ENCODE assay signal across 11 cellular contexts in genomic region chr19:40312533-40312932, GRCh38.
"Had no signal": no experiment of that assay in that cellular context is flagged by ENCODE, and none has a peak within 500 bp of the region (broad histone marks: within the 10 kb centered on the region; RNA-seq: fewer than 3 reads in every experiment).

No MANE protein-coding gene starts in this region.

- H3K4me3 Mint-ChIP-seq: activated naive CD4-positive, alpha-beta T cell treated with anti-CD3 and anti-CD28 coated beads, Interleukin-2, amount 50 U/mL, for 24 hours; activated T-helper 17 cell treated with anti-CD3 and anti-CD28 coated beads, Interleukin-2, amount 50 U/mL, for 72 hours had no signal

- ATAC-seq: activated T-helper 17 cell treated with anti-CD3 and anti-CD28 coated beads, Interleukin-2, amount 50 U/mL, for 72 hours; gastrocnemius medialis; heart left ventricle; left colon; sciatic nerve; upper lobe of right lung had no signal

- H3K4me1 Mint-ChIP-seq: activated naive CD4-positive, alpha-beta T cell treated with anti-CD3 and anti-CD28 coated beads, Interleukin-2, amount 50 U/mL, for 24 hours; activated T-helper 17 cell treated with anti-CD3 and anti-CD28 coated beads, Interleukin-2, amount 50 U/mL, for 72 hours had no signal

- DNase-seq: adrenal gland, gastrocnemius medialis, heart left ventricle, left colon, midbrain, stomach, testis, upper lobe of right lung had no signal

- H3K9me3 Mint-ChIP-seq: activated naive CD4-positive, alpha-beta T cell treated with anti-CD3 and anti-CD28 coated beads, Interleukin-2, amount 50 U/mL, for 24 hours; activated T-helper 17 cell treated with anti-CD3 and anti-CD28 coated beads, Interleukin-2, amount 50 U/mL, for 72 hours had no signal

- H3K36me3 Mint-ChIP-seq: activated naive CD4-positive, alpha-beta T cell treated with anti-CD3 and anti-CD28 coated beads, Interleukin-2, amount 50 U/mL, for 24 hours had no signal

- H3K27me3 Mint-ChIP-seq: activated naive CD4-positive, alpha-beta T cell treated with anti-CD3 and anti-CD28 coated beads, Interleukin-2, amount 50 U/mL, for 24 hours; activated T-helper 17 cell treated with anti-CD3 and anti-CD28 coated beads, Interleukin-2, amount 50 U/mL, for 72 hours had no signal

- H3K27ac Mint-ChIP-seq: activated naive CD4-positive, alpha-beta T cell treated with anti-CD3 and anti-CD28 coated beads, Interleukin-2, amount 50 U/mL, for 24 hours; activated T-helper 17 cell treated with anti-CD3 and anti-CD28 coated beads, Interleukin-2, amount 50 U/mL, for 72 hours had no signal
